In the genomic region with DNA sequence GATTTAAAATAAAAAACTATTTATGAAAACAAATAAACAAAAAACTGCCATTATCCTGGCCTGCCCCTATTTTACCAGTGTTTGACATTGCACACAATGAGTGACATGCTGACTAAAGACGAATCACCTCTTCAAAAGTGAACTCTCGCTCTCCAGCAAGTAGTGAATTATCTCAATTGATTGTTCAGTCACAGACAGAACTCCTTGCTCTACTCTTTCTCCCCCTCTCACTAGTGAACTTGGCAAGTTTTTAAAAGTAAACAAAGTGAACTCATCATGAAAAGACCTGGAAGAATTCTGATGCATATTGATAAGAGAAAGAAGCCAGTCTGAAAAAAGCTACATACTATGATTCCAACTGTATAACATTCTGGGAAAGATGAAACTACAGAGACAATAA, we compare ENCODE assay signal across 1 cellular context.
TF ChIP-seq lines count a peak whose summit lies in the region.

No MANE protein-coding gene starts in this region.

TF ChIP-seq in endothelial cell of umbilical vein, 7 proteins besides CTCF, POLR2A, EP300 and RAD21 (continued from another document):
- no peak for TF ChIP-seq MYC (IDR thresholded peaks at IDR 0.05; ENCODE audit: low read depth, low read length)
- no peak for TF ChIP-seq FOS (IDR thresholded peaks at IDR 0.05; ENCODE audit: borderline replicate concordance, insufficient read depth, low read length)
- TF ChIP-seq POLR2AphosphoS5 (IDR thresholded peaks at IDR 0.05; ENCODE audit: insufficient read depth, low read depth, low read length): peak; percentile 0
